13 cellular contexts compared by ENCODE assay signal in the genomic region with DNA sequence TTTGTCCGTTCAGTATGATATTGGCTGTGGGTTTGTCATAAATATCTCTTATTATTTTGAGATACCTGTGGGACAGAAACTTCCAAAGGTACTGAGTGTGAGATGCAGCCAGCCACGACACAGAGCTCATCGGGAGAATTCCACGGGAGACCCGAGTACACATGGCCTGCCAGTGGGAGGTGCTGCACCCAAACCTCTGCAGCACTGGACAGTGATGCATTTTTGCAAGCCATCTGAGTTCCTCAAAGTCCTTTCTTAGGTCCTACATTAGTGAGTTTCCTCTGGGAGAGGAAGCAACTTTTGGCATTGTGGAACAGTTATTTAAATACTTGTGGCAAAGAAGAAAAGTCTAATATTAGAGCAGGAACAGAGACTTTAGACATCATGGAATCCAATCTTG.
A peak's percentile ranks its signal among the peaks of the same experiment; 100 is the strongest.
DNase-seq lines count a peak whose midpoint lies in the region; ATAC-seq and TF ChIP-seq lines count a peak whose summit lies in the region.
"Had no signal": no experiment of that assay in that cellular context is flagged by ENCODE, and none has a peak within 500 bp of the region (broad histone marks: within the 10 kb centered on the region; RNA-seq: fewer than 3 reads in every experiment).

No MANE protein-coding gene starts in this region.

- H3K9me3 ChIP-seq in left ventricle myocardium inferior (replicated peaks): peaks cover 9% of the 10 kb centered on the region
- H3K9me3 ChIP-seq: pancreas, tibial nerve had no signal

- peak overlapping the region; percentile 29 for H3K27ac Mint-ChIP-seq in activated naive CD8-positive, alpha-beta T cell treated with anti-CD3 and anti-CD28 coated beads for 36 hours
- no peak overlapping the region for H3K27ac Mint-ChIP-seq in activated naive CD8-positive, alpha-beta T cell treated with anti-CD3 and anti-CD28 coated beads, Interleukin-2, amount 50 U/mL, for 24 hours
- peak overlapping the region; percentile 34 for H3K27ac Mint-ChIP-seq in type B pancreatic cell

- ATAC-seq in activated naive CD8-positive, alpha-beta T cell treated with anti-CD3 and anti-CD28 coated beads, Interleukin-2, amount 50 U/mL, for 24 hours: no peak

- H3K9me3 Mint-ChIP-seq in activated naive CD8-positive, alpha-beta T cell treated with anti-CD3 and anti-CD28 coated beads for 36 hours: peaks cover 3% of the 10 kb centered on the region
- H3K9me3 Mint-ChIP-seq in activated naive CD8-positive, alpha-beta T cell treated with anti-CD3 and anti-CD28 coated beads, Interleukin-2, amount 50 U/mL, for 24 hours: peaks cover 3% of the 10 kb centered on the region
- peaks cover 4% of the 10 kb centered on the region for H3K9me3 Mint-ChIP-seq in type B pancreatic cell

- intact Hi-C loops in left ventricle myocardium inferior (cut with micrococcal nuclease): no loop called here

- peaks cover 68% of the 10 kb centered on the region for H3K36me3 Mint-ChIP-seq in activated naive CD8-positive, alpha-beta T cell treated with anti-CD3 and anti-CD28 coated beads for 36 hours
- H3K36me3 Mint-ChIP-seq in activated naive CD8-positive, alpha-beta T cell treated with anti-CD3 and anti-CD28 coated beads, Interleukin-2, amount 50 U/mL, for 24 hours (ENCODE audit: low read depth): peaks cover 39% of the 10 kb centered on the region
- H3K36me3 Mint-ChIP-seq in type B pancreatic cell: peaks cover 23% of the 10 kb centered on the region

- H3K4me1 Mint-ChIP-seq in activated naive CD8-positive, alpha-beta T cell treated with anti-CD3 and anti-CD28 coated beads for 36 hours: peaks cover 26% of the 10 kb centered on the region
- peaks cover 43% of the 10 kb centered on the region for H3K4me1 Mint-ChIP-seq in activated naive CD8-positive, alpha-beta T cell treated with anti-CD3 and anti-CD28 coated beads, Interleukin-2, amount 50 U/mL, for 24 hours
- peaks cover 38% of the 10 kb centered on the region for H3K4me1 Mint-ChIP-seq in type B pancreatic cell (ENCODE audit: unreplicated experiment)

- H3K27ac ChIP-seq in left ventricle myocardium inferior (replicated peaks): peak overlapping the region; percentile 43
- H3K27ac ChIP-seq: epithelial cell of prostate, pancreas, tibial nerve had no signal

- DNase-seq in activated naive CD8-positive, alpha-beta T cell treated with anti-CD3 and anti-CD28 coated beads for 36 hours: no peak
- DNase-seq in activated naive CD8-positive, alpha-beta T cell treated with anti-CD3 and anti-CD28 coated beads, Interleukin-2, amount 50 U/mL, for 24 hours: no peak
- DNase-seq in OCI-M1 (lab: John Stamatoyannopoulos, UW): peak; percentile 54
- no peak for DNase-seq in left ventricle myocardium inferior
- no peak for DNase-seq in type B pancreatic cell (ENCODE audit: extremely low spot score, unreplicated experiment)
- DNase-seq in T-helper 9 cell: no peak
- DNase-seq in NCI-H187 (lab: John Stamatoyannopoulos, UW): no peak
- DNase-seq in mucosa of gallbladder (ENCODE audit: low spot score): no peak
- DNase-seq: AML-193, NCI-H2227 treated with DMSO at 0.1 percent for 48 hours, pancreas had no signal

- no peaks in the 10 kb centered on the region for H3K36me3 ChIP-seq in left ventricle myocardium inferior
- H3K36me3 ChIP-seq: pancreas, tibial nerve had no signal

- peaks cover 33% of the 10 kb centered on the region for H3K4me1 ChIP-seq in left ventricle myocardium inferior

- H3K4me3 ChIP-seq in left ventricle myocardium inferior: no peak overlapping the region
- H3K4me3 ChIP-seq: pancreas, tibial nerve had no signal

- H3K27me3 ChIP-seq in left ventricle myocardium inferior (ENCODE audit: low read depth): no peaks in the 10 kb centered on the region
- H3K27me3 ChIP-seq: pancreas, tibial nerve had no signal

- H3K4me3 Mint-ChIP-seq in activated naive CD8-positive, alpha-beta T cell treated with anti-CD3 and anti-CD28 coated beads for 36 hours: no peak overlapping the region
- H3K4me3 Mint-ChIP-seq in activated naive CD8-positive, alpha-beta T cell treated with anti-CD3 and anti-CD28 coated beads, Interleukin-2, amount 50 U/mL, for 24 hours: no peak overlapping the region
- no peak overlapping the region for H3K4me3 Mint-ChIP-seq in type B pancreatic cell

- no peaks in the 10 kb centered on the region for H3K27me3 Mint-ChIP-seq in activated naive CD8-positive, alpha-beta T cell treated with anti-CD3 and anti-CD28 coated beads for 36 hours
- H3K27me3 Mint-ChIP-seq in activated naive CD8-positive, alpha-beta T cell treated with anti-CD3 and anti-CD28 coated beads, Interleukin-2, amount 50 U/mL, for 24 hours: no peaks in the 10 kb centered on the region
- H3K27me3 Mint-ChIP-seq in type B pancreatic cell: no peaks in the 10 kb centered on the region

- TF ChIP-seq CTCF in left ventricle myocardium inferior (IDR thresholded peaks at IDR 0.05; ENCODE audit: borderline replicate concordance) (peak; percentile 51), type B pancreatic cell (conservative IDR thresholded peaks at IDR 0.05) (no peak)
